In the genomic region with DNA sequence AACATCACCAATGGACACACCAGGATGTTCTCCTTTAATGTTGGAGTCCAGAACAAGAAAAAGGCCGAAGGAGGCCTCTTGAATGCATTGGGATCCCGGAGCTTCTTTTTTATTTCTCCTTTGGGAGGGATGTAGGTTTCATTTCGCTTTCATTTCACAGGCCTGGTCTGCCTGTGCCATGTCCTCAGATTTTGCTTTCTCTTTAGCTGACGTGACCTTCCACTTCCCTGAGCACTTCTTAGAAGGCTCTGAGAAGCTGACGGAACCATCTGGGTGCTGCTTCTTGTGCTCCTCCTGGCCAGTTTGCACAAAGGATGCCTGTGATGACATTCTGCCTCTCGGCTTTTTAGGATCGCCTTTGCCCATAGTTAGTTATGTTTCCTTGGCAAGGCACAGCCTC, we compare ENCODE assay signal across 23 cellular contexts. TPM values are rescaled to one million over a fixed set of nuclear protein-coding genes. Genes with fewer than 3 reads are reported as not detected.
A peak's percentile ranks its signal among the peaks of the same experiment; 100 is the strongest.
DNase-seq lines count a peak whose midpoint lies in the region; TF ChIP-seq lines count a peak whose summit lies in the region.
"Had no signal": no experiment of that assay in that cellular context is flagged by ENCODE, and none has a peak within 500 bp of the region (broad histone marks: within the 10 kb centered on the region; RNA-seq: fewer than 3 reads in every experiment).

No MANE protein-coding gene starts in this region.

- no peaks in the 10 kb centered on the region for H3K9me3 Mint-ChIP-seq in HFFc6
- H3K9me3 Mint-ChIP-seq: activated CD4-positive, alpha-beta memory T cell treated with anti-CD3 and anti-CD28 coated beads, Interleukin-2, amount 10 ng/mL, durations not matched to agents 7 days and 5 days; activated naive CD4-positive, alpha-beta T cell treated with anti-CD3 and anti-CD28 coated beads, Interleukin-2, amount 50 U/mL, for 24 hours had no signal

- H3K4me1 Mint-ChIP-seq in HFFc6 (ENCODE audit: low read depth) = peaks cover 23% of the 10 kb centered on the region
- H3K4me1 Mint-ChIP-seq: activated CD4-positive, alpha-beta memory T cell treated with anti-CD3 and anti-CD28 coated beads, Interleukin-2, amount 10 ng/mL, durations not matched to agents 7 days and 5 days; activated naive CD4-positive, alpha-beta T cell treated with anti-CD3 and anti-CD28 coated beads, Interleukin-2, amount 50 U/mL, for 24 hours had no signal

- no peaks in the 10 kb centered on the region for H3K27me3 Mint-ChIP-seq in HFFc6 (ENCODE audit: insufficient read depth)

- peak overlapping the region; percentile 64 for H3K4me3 ChIP-seq in skeletal muscle satellite cell (ENCODE audit: low read length)
- H3K4me3 ChIP-seq: pancreas, testis had no signal

- peaks cover 7% of the 10 kb centered on the region; the same call in 1 of the 2 replicates for H3K36me3 Mint-ChIP-seq in HFFc6 (ENCODE audit: low read depth)
- H3K36me3 Mint-ChIP-seq: activated naive CD4-positive, alpha-beta T cell treated with anti-CD3 and anti-CD28 coated beads, Interleukin-2, amount 50 U/mL, for 24 hours had no signal

- peak overlapping the region; percentile 61 for H3K9ac ChIP-seq in skeletal muscle satellite cell (ENCODE audit: low read depth, low read length)

- H3K4me2 ChIP-seq in skeletal muscle satellite cell (ENCODE audit: low read length) = peak overlapping the region; percentile 78

- DNase-seq in HFFc6 (no peak), RPMI7951 (ENCODE audit: low read depth) (peak; percentile 60), fibroblast of peridontal ligament (ENCODE audit: extremely low read depth) (peak; percentile 43), NCI-H226 (no peak), NCI-H2196 treated with DMSO at 0.1 percent for 48 hours (lab: John Stamatoyannopoulos, UW; ENCODE audit: unreplicated experiment) (no peak), SIG-M5 treated with dmso at 0.1 percent for 504 hours (lab: John Stamatoyannopoulos, UW; ENCODE audit: unreplicated experiment) (no peak), T-helper 9 cell (no peak)
- DNase-seq: activated CD4-positive, alpha-beta memory T cell treated with anti-CD3 and anti-CD28 coated beads, Interleukin-2, amount 10 ng/mL, durations not matched to agents 7 days and 5 days; activated CD8-positive, alpha-beta memory T cell treated with anti-CD3 and anti-CD28 coated beads, Interleukin-2, amount 50 U/mL, for 48 hours; amygdala; brain microvascular endothelial cell; C1 segment of cervical spinal cord; glutamatergic neuron; KG1; NCI-H1417 treated with DMSO at 0.1 percent for 48 hours; NCI-H2107; NCI-H446 treated with DMSO at 0.1 percent for 48 hours; pancreas; stimulated activated CD4-positive, alpha-beta T cell treated with anti-CD3 and anti-CD28 coated beads, Interleukin-1b, Interleukin-23, amount 100 ng/mL, for 48 hours; stimulated activated naive CD8-positive, alpha-beta T cell treated with anti-CD3 and anti-CD28 coated beads, Interleukin-15, Interleukin-2, amounts not matched to agents 100 U/mL and 50 U/mL, for 24 hours; testis had no signal

- H3K4me1 ChIP-seq in skeletal muscle satellite cell (ENCODE audit: control insufficient read depth, insufficient read depth, low read length) = peaks cover 9% of the 10 kb centered on the region
- H3K4me1 ChIP-seq: pancreas, testis had no signal

- peak overlapping the region; percentile 32; the same call in 1 of the 2 replicates for H3K4me3 Mint-ChIP-seq in HFFc6
- H3K4me3 Mint-ChIP-seq: activated CD4-positive, alpha-beta memory T cell treated with anti-CD3 and anti-CD28 coated beads, Interleukin-2, amount 10 ng/mL, durations not matched to agents 7 days and 5 days; activated naive CD4-positive, alpha-beta T cell treated with anti-CD3 and anti-CD28 coated beads, Interleukin-2, amount 50 U/mL, for 24 hours had no signal

- H3K27me3 ChIP-seq in skeletal muscle satellite cell (ENCODE audit: control insufficient read depth, insufficient read depth, low read length) = no peaks in the 10 kb centered on the region
- H3K27me3 ChIP-seq: brain microvascular endothelial cell, pancreas, testis had no signal

- peaks cover 3% of the 10 kb centered on the region for H3K9me3 ChIP-seq in skeletal muscle satellite cell (replicated peaks; ENCODE audit: low read length)
- H3K9me3 ChIP-seq: pancreas, testis had no signal

- H3K27ac Mint-ChIP-seq in HFFc6 = no peak overlapping the region; the same call in 1 of the 2 replicates
- H3K27ac Mint-ChIP-seq: activated CD4-positive, alpha-beta memory T cell treated with anti-CD3 and anti-CD28 coated beads, Interleukin-2, amount 10 ng/mL, durations not matched to agents 7 days and 5 days; activated naive CD4-positive, alpha-beta T cell treated with anti-CD3 and anti-CD28 coated beads, Interleukin-2, amount 50 U/mL, for 24 hours had no signal

- no peaks in the 10 kb centered on the region for H3K36me3 ChIP-seq in skeletal muscle satellite cell (ENCODE audit: insufficient read depth, low read length)
- H3K36me3 ChIP-seq: brain microvascular endothelial cell, pancreas had no signal

- no peak for TF ChIP-seq CTCF in HFFc6 (IDR thresholded peaks at IDR 0.05)

RNA-seq across cellular contexts. Expression of gene MBOAT2, which starts 15.1 kb away (rescaled TPM):
- 10 to 100 TPM; 49.8 to 66.2 (median 55.7) TPM for total RNA-seq in HFFc6 (2021; fragmentation: NEBNext Ultra II Directional; extraction: Animal tissue kit (Norgen Biotek cat#: 25700))
- 33.9 and 41.1 TPM in 2 replicates for total RNA-seq in RPMI7951 (2014; rRNA removed; shearing (Covaris generic))
- total RNA-seq in skeletal muscle satellite cell (2012; rRNA removed) = 15.9 and 17.5 TPM in 2 replicates

Comparison
In these comparisons a context has a peak if more than half of its experiments do, and no peak if none do; other contexts are left out.
1. DNase-seq: peak in RPMI7951 (single experiment) and fibroblast of peridontal ligament (single experiment); none in HFFc6 (single experiment), NCI-H226 (single experiment), NCI-H2196 treated with DMSO at 0.1 percent for 48 hours (single experiment), SIG-M5 treated with dmso at 0.1 percent for 504 hours (single experiment) and T-helper 9 cell (single experiment).